ENCODE assay signal across 8 cellular contexts in genomic region chr19:20078696-20079095, GRCh38. TPM values are rescaled to one million over a fixed set of nuclear protein-coding genes. Genes with fewer than 3 reads are reported as not detected.
DNase-seq lines count a peak whose midpoint lies in the region; ATAC-seq and TF ChIP-seq lines count a peak whose summit lies in the region.

No MANE protein-coding gene starts in this region.

- no peak overlapping the region for H3K27ac Mint-ChIP-seq in memory B cell

- peak; percentile 48 for DNase-seq in DMS79 (lab: John Stamatoyannopoulos, UW)
- peak; percentile 49 for DNase-seq in NCI-H69 (lab: John Stamatoyannopoulos, UW)
- peak; percentile 6 for DNase-seq in dermis blood vessel endothelial cell
- DNase-seq in memory B cell (ENCODE audit: low spot score in 2 of 2) = no peak
- no peak for DNase-seq in thoracic aorta (ENCODE audit: low spot score)
- no peak for DNase-seq in GM19238 (ENCODE audit: insufficient read length, low spot score)
- no peak for DNase-seq in NCI-H524 treated with DMSO at 0.1 percent for 48 hours (lab: John Stamatoyannopoulos, UW)

- peaks cover 3 to 12% of the 10 kb centered on the region in 2 donors for H3K4me1 ChIP-seq in thoracic aorta (ENCODE audit: control insufficient read depth in 1 of 2, low read depth in 2 of 2)

- peaks cover 3% of the 10 kb centered on the region for H3K4me1 Mint-ChIP-seq in memory B cell

- peak overlapping the region; percentile 73 for H3K4me3 ChIP-seq in thoracic aorta

- no peaks in the 10 kb centered on the region for H3K9me3 Mint-ChIP-seq in memory B cell

- no peaks in the 10 kb centered on the region for H3K27me3 Mint-ChIP-seq in memory B cell

- no peaks in the 10 kb centered on the region for H3K9me3 ChIP-seq in thoracic aorta

- H3K27ac ChIP-seq in thoracic aorta = peak overlapping the region; percentile 19 to 47

- no peak for TF ChIP-seq CTCF in thoracic aorta (IDR thresholded peaks at IDR 0.05)

- no peaks in the 10 kb centered on the region for H3K27me3 ChIP-seq in thoracic aorta (replicated peaks; ENCODE audit: insufficient read depth)

- H3K36me3 ChIP-seq in thoracic aorta = no peaks in the 10 kb centered on the region

- peak overlapping the region; percentile 89 for H3K4me3 Mint-ChIP-seq in memory B cell

- peaks cover 11% of the 10 kb centered on the region for H3K36me3 Mint-ChIP-seq in memory B cell

- ATAC-seq in memory B cell (ENCODE audit: low read depth) (no peak), thoracic aorta (ENCODE audit: insufficient number of reproducible peaks, low FRiP score, low read depth) (peak; percentile 22), GM19035 (IDR thresholded peaks at IDR 0.05; ENCODE audit: unreplicated experiment) (no peak)

RNA-seq across cellular contexts. Expression of gene ZNF90, which starts 0.9 kb away (rescaled TPM):
- 0.84 and 1.5 TPM in 2 replicates for total RNA-seq in dermis blood vessel endothelial cell
- total RNA-seq in thoracic aorta = 10 to 100 TPM in 1 of 2 donors, 1 to 10 TPM in 1; 2.4 to 12.7 TPM

RNA-seq across cellular contexts. Expression of gene ZNF682, which starts 39.4 kb away (rescaled TPM):
- total RNA-seq in dermis blood vessel endothelial cell = 2.7 and 5.4 TPM in 2 replicates
- total RNA-seq in thoracic aorta = 1 to 10 TPM in 1 of 2 donors, under 1 TPM in 1; 0.54 to 2.3 TPM

Comparison
In these comparisons a context has a peak if more than half of its experiments do, and no peak if none do; other contexts are left out.
1. DNase-seq: peak in DMS79 (single experiment), NCI-H69 (single experiment) and dermis blood vessel endothelial cell (single experiment); none in memory B cell (0 of 2), thoracic aorta (single experiment), GM19238 (single experiment) and NCI-H524 treated with DMSO at 0.1 percent for 48 hours (single experiment).